Comparison of ENCODE assay signal across 9 cellular contexts in genomic region chr1:152533327-152533938, GRCh38. TPM values are rescaled to one million over a fixed set of nuclear protein-coding genes. Genes with fewer than 3 reads are reported as not detected.
A peak's percentile ranks its signal among the peaks of the same experiment; 100 is the strongest.
DNase-seq lines count a peak whose midpoint lies in the region; ATAC-seq, FAIRE-seq and TF ChIP-seq lines count a peak whose summit lies in the region.
"Had no signal": no experiment of that assay in that cellular context is flagged by ENCODE, and none has a peak within 500 bp of the region (broad histone marks: within the 10 kb centered on the region; RNA-seq: fewer than 3 reads in every experiment).

No MANE protein-coding gene starts in this region.

- peak; percentile 71 for TF ChIP-seq CTCF in cardiac fibroblast (IDR thresholded peaks at IDR 0.05; ENCODE audit: low read depth, low read length)

- H3K4me3 ChIP-seq in cardiac fibroblast (replicated peaks in 1 of 2; ENCODE audit: low read depth in 2 of 2, low read length in 2 of 2) (no peak overlapping the region), small intestine (ENCODE audit: low read depth in 1 of 2, low read length in 2 of 2) (no peak overlapping the region)

- in situ Hi-C loops in G401 (cut with HindIII; ENCODE audit: low sequenced_read_pairs), result no loop called here

- no peaks in the 10 kb centered on the region for H3K36me3 ChIP-seq in small intestine (ENCODE audit: control insufficient read depth in 2 of 2, insufficient read depth in 2 of 2, low read length in 2 of 2)

- no peaks in the 10 kb centered on the region for H3K9me3 ChIP-seq in small intestine (ENCODE audit: control insufficient read depth, low read depth)

- H3K27ac ChIP-seq in small intestine (ENCODE audit: low read depth in 1 of 2, low read length in 1 of 2), result no peak overlapping the region

- H3K27me3 ChIP-seq in small intestine (ENCODE audit: control insufficient read depth in 2 of 2, insufficient read depth in 2 of 2, low read length in 2 of 2), result no peaks in the 10 kb centered on the region

- 17 to 20% (median 19%) methylated on average over 7 of the region's 7 CpGs for WGBS in small intestine, 3 donors

- ATAC-seq in HG02678 (IDR thresholded peaks at IDR 0.05; ENCODE audit: unreplicated experiment), result no peak
- ATAC-seq: T-cell had no signal

- H3K4me1 ChIP-seq in small intestine (ENCODE audit: control insufficient read depth in 2 of 2, insufficient read depth in 1 of 2, low read depth in 1 of 2, low read length in 1 of 2), result no peaks in the 10 kb centered on the region

- DNase-seq in AG20443 (ENCODE audit: low spot score) (peak; percentile 59), G401 (ENCODE audit: low spot score) (peak; percentile 10), NCI-H2171 treated with DMSO at 0.1 percent for 48 hours (lab: John Stamatoyannopoulos, UW) (peak; percentile 43), cardiac fibroblast (ENCODE audit: low read depth in 2 of 2) (peak; percentile 20 to 38), small intestine (peak; percentile 63), occipital lobe (lab: John Stamatoyannopoulos, UW) (no peak), GF-D8 (lab: John Stamatoyannopoulos, UW) (no peak)

- no peak for FAIRE-seq in small intestine (lab: Jason Lieb, UNC)

RNA-seq across cellular contexts. Expression of gene CRCT1, which starts 19.2 kb away (rescaled TPM):
- not detected in 2 replicates for total RNA-seq in G401 (2014; rRNA removed; shearing (Covaris generic))
- under 1 TPM in 1 of 3 donors, not detected in 2; 0.57 TPM for polyA plus RNA-seq in small intestine
- total RNA-seq in occipital lobe, result not detected
- total RNA-seq: T-cell had no signal

RNA-seq across cellular contexts. Expression of gene LCE5A, which starts 22.8 kb away (rescaled TPM):
- not detected in 2 replicates for total RNA-seq in G401 (2014; rRNA removed; shearing (Covaris generic))
- polyA plus RNA-seq in small intestine, result not detected
- not detected for total RNA-seq in occipital lobe
- total RNA-seq: T-cell had no signal

RNA-seq across cellular contexts. Expression of gene LCE3E, which starts 33.1 kb away (rescaled TPM):
- not detected in 2 replicates for total RNA-seq in G401 (2014; rRNA removed; shearing (Covaris generic))
- polyA plus RNA-seq in small intestine, result not detected
- total RNA-seq in occipital lobe, result not detected
- total RNA-seq: T-cell had no signal

RNA-seq across cellular contexts. Expression of gene LCE3D, which starts 46.9 kb away (rescaled TPM):
- total RNA-seq in G401 (2014; rRNA removed; shearing (Covaris generic)), result not detected in 2 replicates
- polyA plus RNA-seq in small intestine, result under 1 TPM in 1 of 3 donors, not detected in 2; 0.24 TPM
- total RNA-seq in occipital lobe, result not detected
- total RNA-seq: T-cell had no signal

Comparison
In these comparisons a context has a peak if more than half of its experiments do, and no peak if none do; other contexts are left out.
1. DNase-seq: peak in AG20443 (single experiment), G401 (single experiment), NCI-H2171 treated with DMSO at 0.1 percent for 48 hours (single experiment), cardiac fibroblast (2 of 2) and small intestine (single experiment); none in occipital lobe (single experiment) and GF-D8 (single experiment).